Comparison of ENCODE assay signal across 16 cellular contexts in genomic region chr20:48482790-48483189, GRCh38.
DNase-seq lines count a peak whose midpoint lies in the region; ATAC-seq, FAIRE-seq and TF ChIP-seq lines count a peak whose summit lies in the region.
"Had no signal": no experiment of that assay in that cellular context is flagged by ENCODE, and none has a peak within 500 bp of the region (broad histone marks: within the 10 kb centered on the region; RNA-seq: fewer than 3 reads in every experiment).

No MANE protein-coding gene starts in this region.

- CTCF ChIA-PET in GM12878 (lab: Yijun Ruan, JAX): interaction anchor here (0.5 to 1.5 kb wide), 5 partner anchors 9 to 1101 kb away, joined by 3 to 8 read pairs (median 3); no protein-coding TSS in a partner anchor

- H2AFZ ChIP-seq in GM12878 (ENCODE audit: control insufficient read depth, low read depth, low read length): no peak overlapping the region

- H3K4me1 ChIP-seq in GM12878 (ENCODE audit: control insufficient read depth, insufficient read depth, low read length): peaks cover 17% of the 10 kb centered on the region
- H3K4me1 ChIP-seq in endodermal cell (ENCODE audit: control insufficient read depth, insufficient read depth, low read length): peaks cover 2% of the 10 kb centered on the region
- no peaks in the 10 kb centered on the region for H3K4me1 ChIP-seq in stomach

- TF ChIP-seq CTCF in GM06990 (IDR thresholded peaks at IDR 0.05; ENCODE audit: insufficient read depth, low read length, poor library complexity, severe bottlenecking) (no peak), GM13977 (IDR thresholded peaks at IDR 0.05; ENCODE audit: extremely low read depth, insufficient read depth, missing control alignments) (no peak), GM12878 (IDR thresholded peaks at IDR 0.05 in 2 of 3, conservative IDR thresholded peaks at IDR 0.05 in 1 of 3; ENCODE audit: control insufficient read depth in 2 of 3, extremely low read depth in 1 of 3, insufficient read depth in 1 of 3, low read depth in 3 of 3, low read length in 3 of 3) (no peak), endodermal cell (conservative IDR thresholded peaks at IDR 0.05) (no peak), stomach (IDR thresholded peaks at IDR 0.05) (no peak)

- FAIRE-seq in GM12878 (lab: Jason Lieb, UNC): no peak
- FAIRE-seq: H1 had no signal

- TF ChIP-seq EP300 in GM12878 (IDR thresholded peaks at IDR 0.05; ENCODE audit: borderline replicate concordance in 1 of 2, control insufficient read depth in 1 of 2, low read depth in 2 of 2, low read length in 2 of 2) (no peak), stomach (IDR thresholded peaks at IDR 0.05) (no peak)

- H3K79me2 ChIP-seq in GM12878 (ENCODE audit: control insufficient read depth, insufficient read depth, low read length): no peaks in the 10 kb centered on the region

- H3K9me3 Mint-ChIP-seq in endodermal cell: no peaks in the 10 kb centered on the region
- H3K9me3 Mint-ChIP-seq: CD8-positive, alpha-beta T cell had no signal

- H3K4me3 Mint-ChIP-seq in endodermal cell: no peak overlapping the region
- H3K4me3 Mint-ChIP-seq: CD14-positive monocyte; CD8-positive, alpha-beta T cell had no signal

- ATAC-seq in HG02852 (IDR thresholded peaks at IDR 0.05; ENCODE audit: unreplicated experiment) (peak; percentile 38), GM12878 (peak; percentile 82), HG02798 (IDR thresholded peaks at IDR 0.05; ENCODE audit: poor library complexity, unreplicated experiment) (no peak)
- ATAC-seq: CD8-positive, alpha-beta T cell had no signal

- POLR2A ChIA-PET in GM12878 (lab: Charles Lee): interaction anchor here (0.6 to 1.1 kb wide), 3 partner anchors 122 to 598 kb away, joined by 3 to 5 read pairs (median 4); no protein-coding TSS in a partner anchor

- SMC1A ChIA-PET in GM12878 (lab: Charles Lee; ENCODE audit: uncharacterized antibody, unreplicated experiment): interaction anchor here (1.4 to 2.0 kb wide), 4 partner anchors 10 to 119 kb away, joined by 4 to 9 read pairs (median 5); no protein-coding TSS in a partner anchor

- H3K4me1 Mint-ChIP-seq in endodermal cell: peaks cover 10% of the 10 kb centered on the region
- H3K4me1 Mint-ChIP-seq: CD14-positive monocyte had no signal

- H3K4me2 ChIP-seq in GM12878 (ENCODE audit: control insufficient read depth, insufficient read depth): no peak overlapping the region

- H3K9me3 ChIP-seq in GM12878 (replicated peaks; ENCODE audit: control insufficient read depth, insufficient read depth, low read length) (no peaks in the 10 kb centered on the region), endodermal cell (ENCODE audit: control insufficient read depth, low read length) (no peaks in the 10 kb centered on the region), stomach (no peaks in the 10 kb centered on the region)
- H3K9me3 ChIP-seq: HAP-1 had no signal

- DNase-seq in GM06990 (ENCODE audit: extremely low read depth, insufficient read length) (peak; percentile 52), GM13977 (ENCODE audit: low spot score) (peak; percentile 43), GM12878 (ENCODE audit: low read depth, low spot score) (no peak), NCI-H2107 (lab: John Stamatoyannopoulos, UW) (no peak), endodermal cell (no peak), stomach (no peak)
- DNase-seq: CD8-positive, alpha-beta T cell; DMS 273 treated with DMSO at 0.1 percent for 48 hours; IMR-90; KBM-7 had no signal

- intact Hi-C loops in GM12878 (cut with micrococcal nuclease; ENCODE audit: unreplicated experiment): loop anchor here (5.0 to 10.0 kb wide), 2 partner anchors 118 to 140 kb away; no protein-coding TSS in a partner anchor
- intact Hi-C loops in stomach (cut with DNase I; ENCODE audit: low total_unique reads): no loop called here

- WGBS in GM12878 (ENCODE audit: insufficient coverage, insufficient replicate concordance, low lambda C conversion rate, missing lambda C conversion rate): 0% methylated on average over 9 of the region's 9 CpGs
- 85 to 92% methylated on average over 7 to 9 of the region's 9 CpGs for WGBS in endodermal cell (ENCODE audit: insufficient coverage in 1 of 2, insufficient read length in 1 of 2), 2 experiments
- 74 to 86% (median 78%) methylated on average over 9 of the region's 9 CpGs for WGBS in stomach, 5 donors

- H4K20me1 ChIP-seq in GM12878 (ENCODE audit: control insufficient read depth, insufficient read depth): no peaks in the 10 kb centered on the region

- no peak overlapping the region for H3K27ac ChIP-seq in GM12878 (ENCODE audit: control insufficient read depth, insufficient read depth)
- no peak overlapping the region for H3K27ac ChIP-seq in endodermal cell (ENCODE audit: low read depth, low read length)
- H3K27ac ChIP-seq in stomach: no peak overlapping the region
- H3K27ac ChIP-seq: 22Rv1 had no signal

- H3K27me3 Mint-ChIP-seq in endodermal cell (ENCODE audit: insufficient read depth): peaks cover 8% of the 10 kb centered on the region

- no peaks in the 10 kb centered on the region for H3K36me3 ChIP-seq in GM06990 (ENCODE audit: control insufficient read depth, insufficient read depth, low read length)
- H3K36me3 ChIP-seq in GM12878 (ENCODE audit: control insufficient read depth in 2 of 2, insufficient read depth in 2 of 2, low read length in 1 of 2): no peaks in the 10 kb centered on the region
- no peaks in the 10 kb centered on the region for H3K36me3 ChIP-seq in endodermal cell (ENCODE audit: control insufficient read depth, insufficient read depth, low read length)
- H3K36me3 ChIP-seq in stomach: no peaks in the 10 kb centered on the region
- H3K36me3 ChIP-seq: HAP-1 had no signal

- in situ Hi-C loops in GM13977 (cut with MboI; ENCODE audit: low pct_unique_long_range_greater_than_20kb, low sequenced_read_pairs, unreplicated experiment) (no loop called here), GM12878 (cut with MboI) (no loop called here)

- TF ChIP-seq RAD21 in GM12878 (IDR thresholded peaks at IDR 0.05; ENCODE audit: insufficient read depth, low read depth, low read length): no peak

- H3K27ac Mint-ChIP-seq in endodermal cell: no peak overlapping the region
- H3K27ac Mint-ChIP-seq: CD14-positive monocyte; CD8-positive, alpha-beta T cell had no signal

- H3K27me3 ChIP-seq in GM06990 (replicated peaks; ENCODE audit: control insufficient read depth, insufficient read depth, low read length) (no peaks in the 10 kb centered on the region), GM12878 (replicated peaks in 1 of 2; ENCODE audit: control insufficient read depth in 2 of 2, insufficient read depth in 2 of 2, low read length in 1 of 2) (no peaks in the 10 kb centered on the region), endodermal cell (ENCODE audit: control insufficient read depth, insufficient read depth, low read length, poor library complexity, severe bottlenecking) (no peaks in the 10 kb centered on the region), stomach (peaks cover 0 to 51% (median 23%) of the 10 kb centered on the region in 3 donors)

- H3K9ac ChIP-seq in GM12878 (ENCODE audit: control insufficient read depth, insufficient read depth, low read length) (no peak overlapping the region), endodermal cell (ENCODE audit: extremely low read depth, low read length, poor library complexity, severe bottlenecking) (no peak overlapping the region)

- H3K4me3 ChIP-seq in GM06990 (replicated peaks; ENCODE audit: low read depth, low read length) (no peak overlapping the region), GM12878 (no peak overlapping the region), endodermal cell (ENCODE audit: low read length) (no peak overlapping the region), stomach (no peak overlapping the region)
- H3K4me3 ChIP-seq: HAP-1 had no signal

- RAD21 ChIA-PET in GM12878 (lab: Charles Lee; ENCODE audit: unreplicated experiment): interaction anchor here (0.7 to 1.9 kb wide), 5 partner anchors 28 to 969 kb away, joined by 3 to 5 read pairs (median 3); no protein-coding TSS in a partner anchor

- TF ChIP-seq POLR2A in GM12878 (IDR thresholded peaks at IDR 0.05; ENCODE audit: low read depth, low read length) (no peak), stomach (IDR thresholded peaks at IDR 0.05) (no peak)

- H3K36me3 Mint-ChIP-seq in endodermal cell (ENCODE audit: low read depth): no peaks in the 10 kb centered on the region
- H3K36me3 Mint-ChIP-seq: CD14-positive monocyte; CD8-positive, alpha-beta T cell had no signal

- no TSS peak for BruUV-seq in GM12878 (replicated peaks; lab: Mats Ljungman, UMichigan)

TF ChIP-seq in GM12878, 131 proteins besides CTCF, POLR2A, EP300 and RAD21 (continues in another document):
- TF ChIP-seq RELB (IDR thresholded peaks at IDR 0.05; ENCODE audit: low read depth): 0 out of 2 replicates have a peak, but pooled peaks have one; percentile 15
- no peak for TF ChIP-seq KAT2A (conservative IDR thresholded peaks at IDR 0.05; ENCODE audit: control insufficient read depth, low read depth, low read length)
- peak; percentile 73; the same call in 1 of the 2 replicates for TF ChIP-seq EED (IDR thresholded peaks at IDR 0.05; ENCODE audit: low read depth)
- peak; percentile 32 for TF ChIP-seq SKIL (IDR thresholded peaks at IDR 0.05; ENCODE audit: low read depth, poor library complexity, severe bottlenecking)
- TF ChIP-seq JUNB (IDR thresholded peaks at IDR 0.05): peak; percentile 67

Comparison
In these comparisons a context has a peak if more than half of its experiments do, and no peak if none do; other contexts are left out.
1. DNase-seq: peak in GM06990 (single experiment) and GM13977 (single experiment); none in GM12878 (single experiment), NCI-H2107 (single experiment), endodermal cell (single experiment) and stomach (single experiment).